15 cellular contexts compared by ENCODE assay signal in the genomic region with DNA sequence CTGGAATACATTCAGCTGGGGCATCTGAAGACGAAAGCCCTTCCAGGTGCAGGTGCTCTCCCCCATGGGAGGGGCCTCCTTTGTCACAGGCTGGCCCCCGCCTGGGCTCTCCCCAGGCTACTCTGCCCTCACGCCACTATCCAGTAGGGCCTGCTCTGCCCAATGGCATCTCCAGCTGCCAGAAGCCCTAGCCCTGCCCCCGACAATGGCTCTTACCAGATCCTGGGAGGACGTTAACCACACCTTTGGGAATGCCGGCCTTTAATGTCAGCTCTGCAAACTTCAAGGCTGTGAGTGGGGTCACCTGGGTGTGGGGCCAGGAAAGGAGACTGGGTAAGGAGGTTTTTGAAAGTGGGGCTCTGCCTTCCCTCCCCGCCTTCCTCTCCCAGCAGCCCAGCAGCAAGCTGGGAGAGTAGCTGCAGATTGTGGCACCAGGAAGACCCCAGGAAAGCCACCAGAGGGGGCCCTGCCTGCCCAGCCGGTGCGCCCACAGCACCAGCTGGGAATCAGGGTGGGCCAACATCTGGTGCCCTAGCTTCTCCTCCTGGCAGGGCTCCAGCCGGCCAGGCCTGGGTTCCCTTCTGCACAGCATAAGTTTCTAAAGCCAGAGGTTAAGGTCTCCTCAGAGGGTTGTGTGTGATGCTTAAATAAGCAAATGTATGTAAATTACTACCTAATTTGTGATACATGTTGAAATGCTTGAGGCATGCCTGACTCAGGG. TPM values are rescaled to one million over a fixed set of nuclear protein-coding genes. Genes with fewer than 3 reads are reported as not detected.
A peak's percentile ranks its signal among the peaks of the same experiment; 100 is the strongest.
DNase-seq lines count a peak whose midpoint lies in the region; ATAC-seq and TF ChIP-seq lines count a peak whose summit lies in the region.
"Had no signal": no experiment of that assay in that cellular context is flagged by ENCODE, and none has a peak within 500 bp of the region (broad histone marks: within the 10 kb centered on the region; RNA-seq: fewer than 3 reads in every experiment).

No MANE protein-coding gene starts in this region.

- H3K9me3 Mint-ChIP-seq in endodermal cell: no peaks in the 10 kb centered on the region
- H3K9me3 Mint-ChIP-seq in effector memory CD8-positive, alpha-beta T cell: no peaks in the 10 kb centered on the region
- H3K9me3 Mint-ChIP-seq: T-helper 1 cell treated with Interleukin-12 subunit alpha and Interleukin-12 subunit beta and Interleukin-4 antibody, amounts not matched to agents 30 μg/mL and 1 μg/mL, for 36 hours had no signal

- H3K27ac ChIP-seq in endodermal cell (ENCODE audit: low read depth, low read length) (no peak overlapping the region), psoas muscle (no peak overlapping the region)
- H3K27ac ChIP-seq: foreskin keratinocyte had no signal

- in situ Hi-C loops in GM13976 (cut with MboI; ENCODE audit: low sequenced_read_pairs, unreplicated experiment): no loop called here

- no peaks in the 10 kb centered on the region for H3K27me3 Mint-ChIP-seq in endodermal cell (ENCODE audit: insufficient read depth)
- H3K27me3 Mint-ChIP-seq in effector memory CD8-positive, alpha-beta T cell: peaks cover 25 to 42% of the 10 kb centered on the region in 2 donors

- H3K4me3 ChIP-seq in endodermal cell (ENCODE audit: low read length): no peak overlapping the region
- H3K4me3 ChIP-seq in psoas muscle: no peak overlapping the region
- H3K4me3 ChIP-seq: GM12878 had no signal

- 67 to 78% methylated on average over 7 to 10 of the region's 10 CpGs for WGBS in endodermal cell (ENCODE audit: insufficient coverage in 1 of 2, insufficient read length in 1 of 2), 2 experiments
- 66 to 71% (median 69%) methylated on average over 10 of the region's 10 CpGs for WGBS in psoas muscle, 3 donors

- no peaks in the 10 kb centered on the region for H3K4me1 Mint-ChIP-seq in endodermal cell
- H3K4me1 Mint-ChIP-seq in effector memory CD8-positive, alpha-beta T cell (ENCODE audit: low read depth in 2 of 2): no peaks in the 10 kb centered on the region

- H3K36me3 Mint-ChIP-seq in endodermal cell (ENCODE audit: low read depth): no peaks in the 10 kb centered on the region
- H3K36me3 Mint-ChIP-seq in effector memory CD8-positive, alpha-beta T cell (ENCODE audit: insufficient read depth): no peaks in the 10 kb centered on the region

- H3K4me3 Mint-ChIP-seq in endodermal cell: no peak overlapping the region
- H3K4me3 Mint-ChIP-seq in effector memory CD8-positive, alpha-beta T cell: no peak overlapping the region
- H3K4me3 Mint-ChIP-seq: activated CD8-positive, alpha-beta T cell treated with anti-CD3 and anti-CD28 coated beads, Interleukin-2, amount 10 ng/mL, durations not matched to agents 7 days and 5 days; T-helper 1 cell treated with Interleukin-12 subunit alpha and Interleukin-12 subunit beta and Interleukin-4 antibody, amounts not matched to agents 30 μg/mL and 1 μg/mL, for 36 hours had no signal

- H3K9me3 ChIP-seq in endodermal cell (ENCODE audit: control insufficient read depth, low read length) (no peaks in the 10 kb centered on the region), psoas muscle (no peaks in the 10 kb centered on the region)

- no peak for ATAC-seq in psoas muscle
- no peak for ATAC-seq in effector memory CD8-positive, alpha-beta T cell (replicated peaks)
- ATAC-seq: activated CD8-positive, alpha-beta T cell treated with anti-CD3 and anti-CD28 coated beads, Interleukin-2, amount 10 ng/mL, durations not matched to agents 7 days and 5 days; foreskin keratinocyte; GM12878; Panc1 had no signal

- TF ChIP-seq CTCF in endodermal cell (conservative IDR thresholded peaks at IDR 0.05) (peak; percentile 45), psoas muscle (IDR thresholded peaks at IDR 0.05) (no peak), GM13976 (IDR thresholded peaks at IDR 0.05; ENCODE audit: borderline replicate concordance, control extremely low read depth, extremely low read depth, insufficient read depth, missing control alignments) (no peak)

- H3K4me1 ChIP-seq in endodermal cell (ENCODE audit: control insufficient read depth, insufficient read depth, low read length) (no peaks in the 10 kb centered on the region), psoas muscle (peaks cover 14% of the 10 kb centered on the region)
- H3K4me1 ChIP-seq: foreskin keratinocyte had no signal

- DNase-seq in activated CD4-positive, alpha-beta T cell treated with anti-CD3 and anti-CD28 coated beads for 1 hour: peak; percentile 4
- DNase-seq in activated CD4-positive, alpha-beta T cell treated with anti-CD3 and anti-CD28 coated beads, Interleukin-2, amount 50 U/mL, for 48 hours: no peak
- DNase-seq in NCI-H146 (lab: John Stamatoyannopoulos, UW): peak; percentile 98
- DNase-seq in endodermal cell: peak; percentile 81
- DNase-seq in psoas muscle: peak; percentile 7 to 44
- no peak for DNase-seq in effector memory CD8-positive, alpha-beta T cell
- no peak for DNase-seq in GM13976 (ENCODE audit: low spot score)
- DNase-seq in NCI-H2081 (lab: John Stamatoyannopoulos, UW): no peak
- DNase-seq: activated CD8-positive, alpha-beta T cell treated with anti-CD3 and anti-CD28 coated beads, Interleukin-2, amount 10 ng/mL, durations not matched to agents 7 days and 5 days; amniotic stem cell; DMS53; foreskin keratinocyte had no signal

- no peak overlapping the region for H3K9ac ChIP-seq in endodermal cell (ENCODE audit: extremely low read depth, low read length, poor library complexity, severe bottlenecking)

- no peak overlapping the region for H3K27ac Mint-ChIP-seq in endodermal cell
- no peak overlapping the region for H3K27ac Mint-ChIP-seq in effector memory CD8-positive, alpha-beta T cell
- H3K27ac Mint-ChIP-seq: activated CD8-positive, alpha-beta T cell treated with anti-CD3 and anti-CD28 coated beads, Interleukin-2, amount 10 ng/mL, durations not matched to agents 7 days and 5 days; T-helper 1 cell treated with Interleukin-12 subunit alpha and Interleukin-12 subunit beta and Interleukin-4 antibody, amounts not matched to agents 30 μg/mL and 1 μg/mL, for 36 hours had no signal

- H3K27me3 ChIP-seq in endodermal cell (ENCODE audit: control insufficient read depth, insufficient read depth, low read length, poor library complexity, severe bottlenecking): no peaks in the 10 kb centered on the region
- H3K27me3 ChIP-seq in psoas muscle (ENCODE audit: insufficient read depth in 3 of 3, low read length in 2 of 3): no peaks in the 10 kb centered on the region
- H3K27me3 ChIP-seq: foreskin keratinocyte had no signal

- intact Hi-C loops in psoas muscle (cut with DNase I): no loop called here

- no peaks in the 10 kb centered on the region for H3K36me3 ChIP-seq in endodermal cell (ENCODE audit: control insufficient read depth, insufficient read depth, low read length)
- peaks cover 0 to 30% of the 10 kb centered on the region in 2 donors for H3K36me3 ChIP-seq in psoas muscle (ENCODE audit: insufficient read depth in 1 of 2, low read depth in 1 of 2)

RNA-seq across cellular contexts. Expression of a gene that starts 40.4 kb away (rescaled TPM):
- total RNA-seq in endodermal cell (10 to 100 TPM; 46.8 to 50.4 TPM), psoas muscle (10 to 100 TPM; 37.5 to 58.9 (median 45.3) TPM)
- 48.2 TPM for polyA plus RNA-seq in endodermal cell (2013, experiment 1 of 2)
- polyA plus RNA-seq in endodermal cell (2013, experiment 2 of 2): 42.7 TPM
- polyA plus RNA-seq in psoas muscle: 10 to 100 TPM; 28.7 to 36.9 (median 34.7) TPM

RNA-seq across cellular contexts. Expression of a gene that starts 56.1 kb away (rescaled TPM):
- total RNA-seq in endodermal cell: 1 to 10 TPM; 1.0 to 1.6 TPM
- 1.6 TPM for polyA plus RNA-seq in endodermal cell (2013, experiment 1 of 2)
- polyA plus RNA-seq in endodermal cell (2013, experiment 2 of 2): 0.95 TPM
- 100 to 1,000 TPM in 1 of 4 donors, 10 to 100 TPM in 3; 34.5 to 121 (median 62.7) TPM for total RNA-seq in psoas muscle
- polyA plus RNA-seq in psoas muscle: 10 to 100 TPM; 12.9 to 40.1 (median 21.6) TPM
- total RNA-seq: activated CD8-positive, alpha-beta T cell treated with anti-CD3 and anti-CD28 coated beads, Interleukin-2, amount 10 ng/mL, durations not matched to agents 7 days and 5 days had no signal

Comparison
In these comparisons a context has a peak if more than half of its experiments do, and no peak if none do; other contexts are left out.
1. DNase-seq: peak in activated CD4-positive, alpha-beta T cell treated with anti-CD3 and anti-CD28 coated beads for 1 hour (single experiment), NCI-H146 (single experiment), endodermal cell (single experiment) and psoas muscle (2 of 2); none in activated CD4-positive, alpha-beta T cell treated with anti-CD3 and anti-CD28 coated beads, Interleukin-2, amount 50 U/mL, for 48 hours (0 of 2), effector memory CD8-positive, alpha-beta T cell (0 of 3), GM13976 (single experiment) and NCI-H2081 (0 of 2).
2. RNA of a gene that starts 56.1 kb away (total RNA-seq): 34.5 to 121 TPM in psoas muscle; 1.0 to 1.6 TPM in endodermal cell; every median in the first group is over 10 times any median in the second.